Comparison of ENCODE assay signal across 10 cellular contexts in genomic region chr13:51230473-51231105, GRCh38. TPM values are rescaled to one million over a fixed set of nuclear protein-coding genes. Genes with fewer than 3 reads are reported as not detected.
DNase-seq lines count a peak whose midpoint lies in the region; ATAC-seq and TF ChIP-seq lines count a peak whose summit lies in the region.
"Had no signal": no experiment of that assay in that cellular context is flagged by ENCODE, and none has a peak within 500 bp of the region (broad histone marks: within the 10 kb centered on the region; RNA-seq: fewer than 3 reads in every experiment).

No MANE protein-coding gene starts in this region.

- intact Hi-C loops in uterus (cut with DNase I; ENCODE audit: low total_unique reads): no loop called here

- no peak for TF ChIP-seq CTCF in uterus (IDR thresholded peaks at IDR 0.05)

- H3K27ac ChIP-seq in uterus: peak overlapping the region; percentile 37 to 75

- no peak for ATAC-seq in activated T-cell treated with anti-CD3 and anti-CD28 coated beads, Interleukin-2, amount 50 U/mL, for 72 hours (replicated peaks in 1 of 2)
- ATAC-seq in activated T-cell treated with anti-CD3 and anti-CD28 coated beads, Interleukin-2, amount 50 U/mL, for 4 hours: no peak
- no peak for ATAC-seq in HG02571 (IDR thresholded peaks at IDR 0.05; ENCODE audit: unreplicated experiment)
- ATAC-seq: activated CD4-positive, CD25-positive, alpha-beta regulatory T cell treated with anti-CD3 and anti-CD28 coated beads, Interleukin-2, amount 50 U/mL, for 24 hours had no signal

- no peaks in the 10 kb centered on the region for H3K36me3 Mint-ChIP-seq in activated T-cell treated with anti-CD3 and anti-CD28 coated beads, Interleukin-2, amount 50 U/mL, for 72 hours (ENCODE audit: insufficient read depth in 2 of 2)
- H3K36me3 Mint-ChIP-seq in activated T-cell treated with anti-CD3 and anti-CD28 coated beads, Interleukin-2, amount 50 U/mL, for 4 hours (ENCODE audit: insufficient read depth): no peaks in the 10 kb centered on the region

- no peaks in the 10 kb centered on the region for H3K4me1 ChIP-seq in uterus

- peaks cover 61% of the 10 kb centered on the region for H3K27me3 Mint-ChIP-seq in activated T-cell treated with anti-CD3 and anti-CD28 coated beads, Interleukin-2, amount 50 U/mL, for 72 hours (ENCODE audit: low read depth)
- peaks cover 44% of the 10 kb centered on the region for H3K27me3 Mint-ChIP-seq in activated T-cell treated with anti-CD3 and anti-CD28 coated beads, Interleukin-2, amount 50 U/mL, for 4 hours (ENCODE audit: low read depth)

- peak overlapping the region in 1 of 2 donors; percentile 25 for H3K4me3 ChIP-seq in uterus

- H3K9me3 Mint-ChIP-seq in activated T-cell treated with anti-CD3 and anti-CD28 coated beads, Interleukin-2, amount 50 U/mL, for 72 hours: no peaks in the 10 kb centered on the region
- H3K9me3 Mint-ChIP-seq in activated T-cell treated with anti-CD3 and anti-CD28 coated beads, Interleukin-2, amount 50 U/mL, for 4 hours: no peaks in the 10 kb centered on the region

- H3K36me3 ChIP-seq in uterus: no peaks in the 10 kb centered on the region

- peak overlapping the region; percentile 33 to 40 for H3K4me3 Mint-ChIP-seq in activated T-cell treated with anti-CD3 and anti-CD28 coated beads, Interleukin-2, amount 50 U/mL, for 72 hours
- H3K4me3 Mint-ChIP-seq in activated T-cell treated with anti-CD3 and anti-CD28 coated beads, Interleukin-2, amount 50 U/mL, for 4 hours: no peak overlapping the region

- no peak overlapping the region for H3K27ac Mint-ChIP-seq in activated T-cell treated with anti-CD3 and anti-CD28 coated beads, Interleukin-2, amount 50 U/mL, for 72 hours

- H3K27me3 ChIP-seq in uterus: no peaks in the 10 kb centered on the region

- H3K9me3 ChIP-seq in uterus: no peaks in the 10 kb centered on the region

- no peaks in the 10 kb centered on the region for H3K4me1 Mint-ChIP-seq in activated T-cell treated with anti-CD3 and anti-CD28 coated beads, Interleukin-2, amount 50 U/mL, for 72 hours (ENCODE audit: low read depth)
- H3K4me1 Mint-ChIP-seq in activated T-cell treated with anti-CD3 and anti-CD28 coated beads, Interleukin-2, amount 50 U/mL, for 4 hours (ENCODE audit: low read depth): no peaks in the 10 kb centered on the region

- DNase-seq in activated T-cell treated with anti-CD3 and anti-CD28 coated beads, Interleukin-2, amount 50 U/mL, for 72 hours: no peak
- no peak for DNase-seq in activated T-cell treated with anti-CD3 and anti-CD28 coated beads, Interleukin-2, amount 50 U/mL, for 4 hours
- peak; percentile 65 for DNase-seq in fibroblast of peridontal ligament (ENCODE audit: extremely low read depth)
- DNase-seq in myocyte (ENCODE audit: low read depth): peak; percentile 36
- DNase-seq in uterus: peak; percentile 83 to 86
- DNase-seq in SW 1271 (lab: John Stamatoyannopoulos, UW): no peak
- DNase-seq in NCI-H1048 (lab: John Stamatoyannopoulos, UW): no peak
- DNase-seq: effector memory CD4-positive, alpha-beta T cell had no signal

- no peak for TF ChIP-seq POLR2A in uterus (IDR thresholded peaks at IDR 0.05)

RNA-seq across cellular contexts. Expression of gene FAM124A, which starts 8.4 kb away (rescaled TPM):
- under 1 TPM; 0.19 to 0.35 TPM for total RNA-seq in activated T-cell treated with anti-CD3 and anti-CD28 coated beads, Interleukin-2, amount 50 U/mL, for 72 hours
- under 1 TPM; 0.13 to 0.21 (median 0.14) TPM for total RNA-seq in activated T-cell treated with anti-CD3 and anti-CD28 coated beads, Interleukin-2, amount 50 U/mL, for 4 hours
- total RNA-seq in myocyte: 0.05 TPM in 1 of 2 replicates, not detected in the other
- 0.09 TPM for polyA plus RNA-seq in myocyte (2012)
- total RNA-seq in uterus: 1 to 10 TPM; 2.1 to 7.2 (median 5.2) TPM

Comparison
In these comparisons a context has a peak if more than half of its experiments do, and no peak if none do; other contexts are left out.
1. DNase-seq: peak in fibroblast of peridontal ligament (single experiment), myocyte (single experiment) and uterus (2 of 2); none in activated T-cell treated with anti-CD3 and anti-CD28 coated beads, Interleukin-2, amount 50 U/mL, for 72 hours (0 of 2), activated T-cell treated with anti-CD3 and anti-CD28 coated beads, Interleukin-2, amount 50 U/mL, for 4 hours (single experiment), SW 1271 (0 of 2) and NCI-H1048 (single experiment).